Comparison of ENCODE assay signal across 27 cellular contexts in the genomic region with DNA sequence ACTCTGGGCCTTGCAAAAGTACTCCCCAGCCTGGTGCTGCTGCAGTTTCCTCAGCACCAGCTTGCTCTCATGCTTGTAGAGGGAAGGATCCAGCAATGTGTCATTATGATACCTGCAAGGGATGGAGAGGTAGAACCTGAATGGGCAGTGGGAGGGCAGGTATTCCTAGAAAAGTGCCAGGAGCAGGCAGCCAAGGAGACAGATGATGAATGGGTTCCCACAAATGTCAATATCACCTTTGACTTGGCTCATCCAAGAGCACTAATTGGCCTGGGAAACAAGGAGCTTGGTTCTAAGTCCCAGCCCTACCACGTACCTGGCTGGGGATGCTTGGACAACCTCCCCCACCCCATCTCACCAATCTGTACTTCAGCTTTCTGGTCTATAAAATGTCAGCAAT. TPM values are rescaled to one million over a fixed set of nuclear protein-coding genes. Genes with fewer than 3 reads are reported as not detected.
"Had no signal": no experiment of that assay in that cellular context is flagged by ENCODE, and none has a peak within 500 bp of the region (broad histone marks: within the 10 kb centered on the region; RNA-seq: fewer than 3 reads in every experiment).

No MANE protein-coding gene starts in this region.

- ATAC-seq: activated T-cell treated with anti-CD3 and anti-CD28 coated beads, Interleukin-2, amount 50 U/mL, for 4 hours; T-cell had no signal

- H3K36me3 Mint-ChIP-seq: activated CD4-positive, alpha-beta memory T cell treated with anti-CD3 and anti-CD28 coated beads for 36 hours; activated naive CD4-positive, alpha-beta T cell treated with anti-CD3 and anti-CD28 coated beads, Interleukin-2, amount 10 ng/mL, durations not matched to agents 7 days and 5 days; activated naive CD8-positive, alpha-beta T cell treated with anti-CD3 and anti-CD28 coated beads for 36 hours; T-cell had no signal

- H3K27ac Mint-ChIP-seq: activated B cell treated with CpG ODN at 0.5 μM for 24 hours; activated CD4-positive, alpha-beta memory T cell treated with anti-CD3 and anti-CD28 coated beads for 36 hours; activated CD4-positive, alpha-beta T cell treated with anti-CD3 and anti-CD28 coated beads, Interleukin-2, amount 10 ng/mL, durations not matched to agents 7 days and 5 days; activated naive CD4-positive, alpha-beta T cell treated with anti-CD3 and anti-CD28 coated beads, Interleukin-2, amount 10 ng/mL, durations not matched to agents 7 days and 5 days; activated naive CD8-positive, alpha-beta T cell treated with anti-CD3 and anti-CD28 coated beads for 36 hours; T-cell had no signal

- FAIRE-seq: TTC549 had no signal

- H3K27me3 ChIP-seq: brain microvascular endothelial cell, cardiac muscle cell had no signal

- H3K4me2 ChIP-seq: PC-9 had no signal

- H2AFZ ChIP-seq: PC-9 had no signal

- H3K4me1 Mint-ChIP-seq: activated B cell treated with CpG ODN at 0.5 μM for 24 hours; activated CD4-positive, alpha-beta T cell treated with anti-CD3 and anti-CD28 coated beads, Interleukin-2, amount 10 ng/mL, durations not matched to agents 7 days and 5 days; activated naive CD4-positive, alpha-beta T cell treated with anti-CD3 and anti-CD28 coated beads, Interleukin-2, amount 10 ng/mL, durations not matched to agents 7 days and 5 days; activated naive CD8-positive, alpha-beta T cell treated with anti-CD3 and anti-CD28 coated beads for 36 hours; T-cell had no signal

- H3K4me3 Mint-ChIP-seq: activated B cell treated with CpG ODN at 0.5 μM for 24 hours; activated CD4-positive, alpha-beta memory T cell treated with anti-CD3 and anti-CD28 coated beads for 36 hours; activated CD4-positive, alpha-beta T cell treated with anti-CD3 and anti-CD28 coated beads, Interleukin-2, amount 10 ng/mL, durations not matched to agents 7 days and 5 days; activated naive CD4-positive, alpha-beta T cell treated with anti-CD3 and anti-CD28 coated beads, Interleukin-2, amount 10 ng/mL, durations not matched to agents 7 days and 5 days; activated naive CD8-positive, alpha-beta T cell treated with anti-CD3 and anti-CD28 coated beads for 36 hours; activated T-cell treated with anti-CD3 and anti-CD28 coated beads, Interleukin-2, amount 50 U/mL, for 4 hours; T-cell had no signal

- H3K9me3 Mint-ChIP-seq: activated B cell treated with CpG ODN at 0.5 μM for 24 hours; activated CD4-positive, alpha-beta memory T cell treated with anti-CD3 and anti-CD28 coated beads for 36 hours; activated CD4-positive, alpha-beta T cell treated with anti-CD3 and anti-CD28 coated beads, Interleukin-2, amount 10 ng/mL, durations not matched to agents 7 days and 5 days; activated naive CD4-positive, alpha-beta T cell treated with anti-CD3 and anti-CD28 coated beads, Interleukin-2, amount 10 ng/mL, durations not matched to agents 7 days and 5 days; activated naive CD8-positive, alpha-beta T cell treated with anti-CD3 and anti-CD28 coated beads for 36 hours; activated T-cell treated with anti-CD3 and anti-CD28 coated beads, Interleukin-2, amount 50 U/mL, for 4 hours; T-cell had no signal

- H3K27me3 Mint-ChIP-seq: activated CD4-positive, alpha-beta T cell treated with anti-CD3 and anti-CD28 coated beads, Interleukin-2, amount 10 ng/mL, durations not matched to agents 7 days and 5 days; activated naive CD8-positive, alpha-beta T cell treated with anti-CD3 and anti-CD28 coated beads for 36 hours; T-cell had no signal

- H3K36me3 ChIP-seq: brain microvascular endothelial cell, cardiac muscle cell had no signal

- H3K27ac ChIP-seq: brain microvascular endothelial cell, cardiac muscle cell, PC-9 had no signal

- H3K4me3 ChIP-seq: cardiac muscle cell, PC-9 had no signal

- DNase-seq: activated B cell treated with CpG ODN at 0.5 μM for 24 hours; activated CD4-positive, alpha-beta memory T cell treated with anti-CD3 and anti-CD28 coated beads for 36 hours; activated CD4-positive, alpha-beta T cell treated with anti-CD3 and anti-CD28 coated beads for 1 hour; activated CD4-positive, alpha-beta T cell treated with anti-CD3 and anti-CD28 coated beads, Interleukin-2, amount 10 ng/mL, durations not matched to agents 7 days and 5 days; activated CD8-positive, alpha-beta memory T cell treated with anti-CD3 and anti-CD28 coated beads for 24 hours; activated gamma-delta T cell treated with Interleukin-2 at 50 U/mL for 16 hours; activated naive CD4-positive, alpha-beta T cell treated with anti-CD3 and anti-CD28 coated beads, Interleukin-2, amount 10 ng/mL, durations not matched to agents 7 days and 5 days; activated naive CD8-positive, alpha-beta T cell treated with anti-CD3 and anti-CD28 coated beads for 36 hours; activated T-cell treated with anti-CD3 and anti-CD28 coated beads, Interleukin-2, amount 50 U/mL, for 4 hours; brain microvascular endothelial cell; cerebellar nuclear complex; IMR-90; Kasumi-1; KBM-7; NCI-H146; NCI-H2029; NCI-H2107; NCI-H510A; NCI-H526 treated with DMSO at 0.1 percent for 48 hours; SHP77 treated with DMSO at 0.1 percent for 48 hours; T-cell; T-helper 2 cell; T1000 had no signal

RNA-seq across cellular contexts. Expression of a gene that starts 9.4 kb away (rescaled TPM):
- total RNA-seq: activated naive CD8-positive, alpha-beta T cell treated with anti-CD3 and anti-CD28 coated beads for 36 hours; SK-MEL-5 had no signal
